8 cellular contexts compared by ENCODE assay signal in the genomic region with DNA sequence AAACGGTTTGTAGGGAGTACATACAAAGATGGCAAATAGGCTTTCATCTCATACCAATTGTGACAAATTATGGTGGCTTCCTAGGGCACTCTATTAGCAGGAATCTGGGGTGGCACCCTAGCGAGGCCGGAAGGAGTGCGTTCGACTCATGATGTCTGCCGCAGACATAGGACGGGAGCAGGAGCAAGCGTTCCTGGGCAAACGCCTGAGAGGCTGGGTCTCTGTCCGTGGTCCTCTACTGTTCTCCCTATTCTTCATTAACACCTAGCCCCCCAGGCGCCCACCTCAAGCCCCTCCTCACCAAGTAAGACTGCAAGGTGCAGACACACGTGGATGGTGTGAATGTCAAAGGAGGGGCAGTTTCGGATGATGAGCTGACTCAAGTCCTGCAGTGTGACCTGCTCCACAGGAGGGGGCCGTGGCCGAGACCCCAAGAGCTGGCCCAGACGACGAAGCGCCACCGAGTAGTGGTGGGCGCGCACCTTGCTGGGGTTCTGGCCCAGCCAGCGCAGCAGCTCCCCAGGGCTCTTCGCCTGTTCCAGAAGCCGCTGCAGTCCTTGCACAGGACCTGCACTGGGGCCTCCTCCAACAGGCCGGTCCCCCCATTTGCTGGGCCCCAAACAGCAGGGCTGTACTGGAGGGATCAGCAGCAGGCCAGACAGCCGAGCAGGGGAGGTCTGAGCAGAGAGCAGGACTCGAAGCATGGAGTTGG. TPM values are rescaled to one million over a fixed set of nuclear protein-coding genes. Genes with fewer than 3 reads are reported as not detected.
A peak's percentile ranks its signal among the peaks of the same experiment; 100 is the strongest.
DNase-seq lines count a peak whose midpoint lies in the region; ATAC-seq, FAIRE-seq and TF ChIP-seq lines count a peak whose summit lies in the region.

No MANE protein-coding gene starts in this region.

- H2AFZ ChIP-seq in astrocyte (ENCODE audit: low read depth, low read length) (no peak overlapping the region), HepG2 (ENCODE audit: low read length) (no peak overlapping the region)

- H3K79me2 ChIP-seq in astrocyte (ENCODE audit: insufficient read depth, low read length): peaks cover 44% of the 10 kb centered on the region
- H3K79me2 ChIP-seq in HepG2 (ENCODE audit: insufficient read depth, low read length): peaks cover 33% of the 10 kb centered on the region

- no TSS peak for BruUV-seq in HepG2 (replicated peaks; lab: Mats Ljungman, UMichigan)

- intact Hi-C loops in HepG2 (cut with micrococcal nuclease; ENCODE audit: unreplicated experiment) (no loop called here), tibial artery (cut with DNase I; ENCODE audit: low total_unique reads) (no loop called here), aorta (cut with DNase I) (no loop called here)

- POLR2A ChIA-PET in HepG2 (lab: Yijun Ruan, JAX): interaction anchor here (5.4 kb wide), 1 partner anchor 17 kb away, joined by 60 read pairs; no protein-coding TSS in a partner anchor

- no peak for TF ChIP-seq EP300 in HepG2 (IDR thresholded peaks at IDR 0.05; ENCODE audit: low read depth in 2 of 2, low read length in 2 of 2)
- TF ChIP-seq EP300 in HepG2 (CRISPR knock-in tag; IDR thresholded peaks at IDR 0.05; ENCODE audit: borderline replicate concordance): no peak

- H3K36me3 Mint-ChIP-seq in activated T-cell treated with anti-CD3 and anti-CD28 coated beads, Interleukin-2, amount 50 U/mL, for 24 hours (ENCODE audit: low read depth): peaks cover 61% of the 10 kb centered on the region
- H3K36me3 Mint-ChIP-seq in astrocyte (ENCODE audit: low read depth, unreplicated experiment): peaks cover 9% of the 10 kb centered on the region

- H3K4me1 ChIP-seq in astrocyte (ENCODE audit: insufficient read depth, low read length) (peaks cover 34% of the 10 kb centered on the region), HepG2 (ENCODE audit: insufficient read depth, low read length) (peaks cover 33% of the 10 kb centered on the region), tibial artery (peaks cover 0 to 63% (median 45%) of the 10 kb centered on the region in 4 donors), aorta (ENCODE audit: control insufficient read depth in 1 of 2, insufficient read depth in 2 of 2, low read length in 2 of 2) (peaks cover 0 to 3% of the 10 kb centered on the region in 2 donors)

- H3K4me3 ChIP-seq in astrocyte (ENCODE audit: insufficient read depth, low read depth, low read length): peak overlapping the region; percentile 85
- peak overlapping the region; percentile 85 to 96 (median 88) for H3K4me3 ChIP-seq in HepG2 (replicated peaks in 1 of 3; ENCODE audit: insufficient read depth in 1 of 3, low read depth in 2 of 3, low read length in 3 of 3)
- H3K4me3 ChIP-seq in tibial artery: peak overlapping the region; percentile 89 to 95
- H3K4me3 ChIP-seq in aorta (ENCODE audit: low read length in 2 of 2): no peak overlapping the region

- H3K4me3 Mint-ChIP-seq in activated T-cell treated with anti-CD3 and anti-CD28 coated beads, Interleukin-2, amount 50 U/mL, for 24 hours: peak overlapping the region; percentile 85
- H3K4me3 Mint-ChIP-seq in astrocyte (ENCODE audit: unreplicated experiment): peak overlapping the region; percentile 96

- WGBS in HepG2 (ENCODE audit: low lambda C conversion rate): 83% methylated on average over 18 of the region's 27 CpGs
- 71 to 72% methylated on average over 24 to 27 of the region's 27 CpGs for WGBS in aorta, 2 donors

- H3K27me3 ChIP-seq in astrocyte (ENCODE audit: insufficient read depth, low read length) (no peaks in the 10 kb centered on the region), HepG2 (ENCODE audit: control insufficient read depth in 1 of 2, insufficient read depth in 2 of 2, low read length in 2 of 2) (no peaks in the 10 kb centered on the region; a peak in 1 of 5 replicates), tibial artery (no peaks in the 10 kb centered on the region), aorta (ENCODE audit: control insufficient read depth in 1 of 2, insufficient read depth in 2 of 2, low read length in 1 of 2) (no peaks in the 10 kb centered on the region)

- CTCF ChIA-PET in HepG2 (lab: Yijun Ruan, JAX; ENCODE audit: low intra/inter-chr PET ratio, low total read pairs): interaction anchor here (1.1 kb wide), 1 partner anchor 52 kb away, joined by 3 read pairs; no protein-coding TSS in a partner anchor

- H3K27me3 Mint-ChIP-seq in activated T-cell treated with anti-CD3 and anti-CD28 coated beads, Interleukin-2, amount 50 U/mL, for 24 hours: no peaks in the 10 kb centered on the region
- no peaks in the 10 kb centered on the region for H3K27me3 Mint-ChIP-seq in astrocyte (ENCODE audit: low read depth, unreplicated experiment)

- peaks cover 12% of the 10 kb centered on the region for H3K36me3 ChIP-seq in astrocyte (ENCODE audit: insufficient read depth, low read length)
- peaks cover 7 to 19% of the 10 kb centered on the region in 2 experiments for H3K36me3 ChIP-seq in HepG2 (replicated peaks in 1 of 2; ENCODE audit: control insufficient read depth in 1 of 2, insufficient read depth in 2 of 2, low read length in 2 of 2)
- H3K36me3 ChIP-seq in tibial artery: peaks cover 8 to 34% (median 32%) of the 10 kb centered on the region in 3 donors
- no peaks in the 10 kb centered on the region for H3K36me3 ChIP-seq in aorta (ENCODE audit: control insufficient read depth in 1 of 2, insufficient read depth in 2 of 2, low read length in 1 of 2)

- ATAC-seq in HepG2 (no peak), aorta (ENCODE audit: low FRiP score) (no peak)

- no peak for FAIRE-seq in astrocyte (lab: Jason Lieb, UNC)
- no peak for FAIRE-seq in HepG2 (lab: Jason Lieb, UNC)

- TF ChIP-seq RAD21 in HepG2 (CRISPR knock-in tag; IDR thresholded peaks at IDR 0.05): no peak

- peak overlapping the region; percentile 88 for H3K27ac Mint-ChIP-seq in activated T-cell treated with anti-CD3 and anti-CD28 coated beads, Interleukin-2, amount 50 U/mL, for 24 hours
- peak overlapping the region; percentile 77 for H3K27ac Mint-ChIP-seq in astrocyte (ENCODE audit: unreplicated experiment)

- H3K4me2 ChIP-seq in astrocyte (ENCODE audit: low read length) (peak overlapping the region; percentile 87), HepG2 (ENCODE audit: low read depth, low read length) (peak overlapping the region; percentile 99)

- in situ Hi-C loops in HepG2 (cut with HindIII; ENCODE audit: extremely low pct_ligation_motif_present, low pct_unique_long_range_greater_than_20kb): no loop called here

- DNase-seq in activated T-cell treated with anti-CD3 and anti-CD28 coated beads, Interleukin-2, amount 50 U/mL, for 24 hours: no peak
- no peak for DNase-seq in activated T-cell treated with anti-CD3 and anti-CD28 coated beads, Interleukin-2, amount 50 U/mL, for 1 hour
- DNase-seq in astrocyte (ENCODE audit: low read depth) (no peak), HepG2 (ENCODE audit: low spot score) (no peak), tibial artery (peak in 1 of 2 donors; percentile 64), RKO (ENCODE audit: low spot score) (no peak), aorta (no peak), COLO829 (ENCODE audit: low spot score) (no peak)

- H3K9ac ChIP-seq in astrocyte (ENCODE audit: low read length) (peak overlapping the region; percentile 95), HepG2 (ENCODE audit: insufficient read depth, low read depth, low read length) (peak overlapping the region; percentile 100)

- H3K9me3 ChIP-seq in astrocyte (ENCODE audit: insufficient read depth, low read depth, low read length) (no peaks in the 10 kb centered on the region), HepG2 (ENCODE audit: low read length) (no peaks in the 10 kb centered on the region), tibial artery (no peaks in the 10 kb centered on the region), aorta (ENCODE audit: control insufficient read depth, low read length) (no peaks in the 10 kb centered on the region)

- TF ChIP-seq CTCF in astrocyte (IDR thresholded peaks at IDR 0.05; ENCODE audit: insufficient read depth, low read depth, low read length) (no peak), HepG2 (CRISPR knock-in tag; IDR thresholded peaks at IDR 0.05) (no peak), tibial artery (IDR thresholded peaks at IDR 0.05) (no peak)

- peaks cover 38% of the 10 kb centered on the region for H3K4me1 Mint-ChIP-seq in activated T-cell treated with anti-CD3 and anti-CD28 coated beads, Interleukin-2, amount 50 U/mL, for 24 hours (ENCODE audit: low read depth)
- peaks cover 20% of the 10 kb centered on the region for H3K4me1 Mint-ChIP-seq in astrocyte (ENCODE audit: low read depth, unreplicated experiment)

- TF ChIP-seq POLR2A in HepG2 (IDR thresholded peaks at IDR 0.05; ENCODE audit: insufficient read depth in 1 of 2, low read depth in 2 of 2, low read length in 2 of 2): no peak

- H4K20me1 ChIP-seq in astrocyte (ENCODE audit: insufficient read depth, low read length) (peaks cover 52% of the 10 kb centered on the region), HepG2 (ENCODE audit: insufficient read depth, low read length) (no peaks in the 10 kb centered on the region)

- H3K27ac ChIP-seq in astrocyte (ENCODE audit: low read depth, low read length): peak overlapping the region; percentile 89
- H3K27ac ChIP-seq in HepG2 (ENCODE audit: extremely low read length, insufficient read depth, low read length): peak overlapping the region; percentile 85
- H3K27ac ChIP-seq in tibial artery: peak overlapping the region; percentile 98 to 99
- H3K27ac ChIP-seq in aorta (ENCODE audit: low read depth in 1 of 2, low read length in 2 of 2): no peak overlapping the region

- H3K9me3 Mint-ChIP-seq in activated T-cell treated with anti-CD3 and anti-CD28 coated beads, Interleukin-2, amount 50 U/mL, for 24 hours: no peaks in the 10 kb centered on the region
- no peaks in the 10 kb centered on the region for H3K9me3 Mint-ChIP-seq in astrocyte (ENCODE audit: unreplicated experiment)

RNA-seq across cellular contexts. Expression of a gene that starts 1.3 kb away (rescaled TPM):
- total RNA-seq in astrocyte (56.1 and 61.6 TPM in 2 replicates), HepG2 (2016; rRNA removed; fragmentation: Illumina TruSeq; extraction: Trizol) (33.0 and 52.9 TPM in 2 replicates), aorta (10 to 100 TPM; 45.6 to 56.6 TPM)
- total RNA-seq in HepG2 (2016; cell fraction: cytosol; rRNA removed; fragmentation: Illumina TruSeq; extraction: Trizol; ENCODE audit: low read depth): 29.1 and 30.5 TPM in 2 replicates
- total RNA-seq in HepG2 (2016; cell fraction: insoluble cytoplasmic fraction; rRNA removed; fragmentation: Illumina TruSeq; extraction: Trizol): 32.4 and 60.3 TPM in 2 replicates
- 41.0 and 43.4 TPM in 2 replicates for total RNA-seq in HepG2 (2016; cell fraction: membrane; rRNA removed; fragmentation: Illumina TruSeq; extraction: Trizol)
- total RNA-seq in HepG2 (2016; cell fraction: nucleus; rRNA removed; fragmentation: Illumina TruSeq; extraction: Trizol): 51.3 and 66.2 TPM in 2 replicates
- polyA plus RNA-seq in HepG2 (2011; rRNA removed) (55.7 and 69.5 TPM in 2 replicates), aorta (100 to 1,000 TPM in 1 of 2 donors, 10 to 100 TPM in 1; 58.4 to 216 TPM)
- polyA plus RNA-seq in HepG2 (2011; cell fraction: cytosol; rRNA removed): 26.4 and 50.0 TPM in 2 replicates
- polyA plus RNA-seq in HepG2 (2011; cell fraction: nucleus; rRNA removed): 502 and 643 TPM in 2 replicates
- polyA plus RNA-seq in HepG2 (2012): 25.5 and 34.3 TPM in 2 replicates
- polyA plus RNA-seq in HepG2 (2016; cell fraction: cytosol; fragmentation: Illumina TruSeq; extraction: Trizol; ENCODE audit: low read depth): 23.6 and 24.6 TPM in 2 replicates
- polyA plus RNA-seq in HepG2 (2016; cell fraction: insoluble cytoplasmic fraction; fragmentation: Illumina TruSeq; extraction: Trizol; ENCODE audit: low read depth): 29.6 and 34.7 TPM in 2 replicates
- polyA plus RNA-seq in HepG2 (2016; cell fraction: membrane; fragmentation: Illumina TruSeq; extraction: Trizol; ENCODE audit: low read depth): 31.2 and 34.1 TPM in 2 replicates
- 122 and 126 TPM in 2 replicates for polyA plus RNA-seq in HepG2 (2016; cell fraction: nucleus; fragmentation: Illumina TruSeq; extraction: Trizol; ENCODE audit: insufficient read depth, low read depth)
- 72.5 and 75.7 TPM in 2 replicates for polyA minus RNA-seq in HepG2 (2011; rRNA and poly(A)+ RNA removed; ENCODE audit: low replicate concordance)
- 14.0 and 16.2 TPM in 2 replicates for polyA minus RNA-seq in HepG2 (2011; cell fraction: cytosol; rRNA and poly(A)+ RNA removed)
- 80.8 and 95.9 TPM in 2 replicates for polyA minus RNA-seq in HepG2 (2011; cell fraction: nucleus; rRNA and poly(A)+ RNA removed)

RNA-seq across cellular contexts. Expression of a gene that starts 3.9 kb away (rescaled TPM):
- total RNA-seq in astrocyte (42.9 and 44.9 TPM in 2 replicates), HepG2 (2016; rRNA removed; fragmentation: Illumina TruSeq; extraction: Trizol) (31.8 and 51.6 TPM in 2 replicates), aorta (10 to 100 TPM; 32.7 to 33.9 TPM)
- 65.7 and 75.8 TPM in 2 replicates for total RNA-seq in HepG2 (2016; cell fraction: cytosol; rRNA removed; fragmentation: Illumina TruSeq; extraction: Trizol; ENCODE audit: low read depth)
- 32.2 and 52.0 TPM in 2 replicates for total RNA-seq in HepG2 (2016; cell fraction: insoluble cytoplasmic fraction; rRNA removed; fragmentation: Illumina TruSeq; extraction: Trizol)
- 89.1 and 106 TPM in 2 replicates for total RNA-seq in HepG2 (2016; cell fraction: membrane; rRNA removed; fragmentation: Illumina TruSeq; extraction: Trizol)
- 25.0 and 26.7 TPM in 2 replicates for total RNA-seq in HepG2 (2016; cell fraction: nucleus; rRNA removed; fragmentation: Illumina TruSeq; extraction: Trizol)
- polyA plus RNA-seq in HepG2 (2011; rRNA removed) (44.8 and 47.8 TPM in 2 replicates), aorta (10 to 100 TPM; 19.0 to 72.4 TPM)
- polyA plus RNA-seq in HepG2 (2011; cell fraction: cytosol; rRNA removed): 27.8 and 54.6 TPM in 2 replicates
- polyA plus RNA-seq in HepG2 (2011; cell fraction: nucleus; rRNA removed): 66.5 and 75.5 TPM in 2 replicates
- polyA plus RNA-seq in HepG2 (2012): 33.8 and 40.3 TPM in 2 replicates
- polyA plus RNA-seq in HepG2 (2016; cell fraction: cytosol; fragmentation: Illumina TruSeq; extraction: Trizol; ENCODE audit: low read depth): 123 and 138 TPM in 2 replicates
- 51.6 and 55.5 TPM in 2 replicates for polyA plus RNA-seq in HepG2 (2016; cell fraction: insoluble cytoplasmic fraction; fragmentation: Illumina TruSeq; extraction: Trizol; ENCODE audit: low read depth)
- polyA plus RNA-seq in HepG2 (2016; cell fraction: membrane; fragmentation: Illumina TruSeq; extraction: Trizol; ENCODE audit: low read depth): 146 and 154 TPM in 2 replicates
- 85.5 and 89.1 TPM in 2 replicates for polyA plus RNA-seq in HepG2 (2016; cell fraction: nucleus; fragmentation: Illumina TruSeq; extraction: Trizol; ENCODE audit: insufficient read depth, low read depth)
- polyA minus RNA-seq in HepG2 (2011; rRNA and poly(A)+ RNA removed; ENCODE audit: low replicate concordance): 5.6 and 25.8 TPM in 2 replicates
- 22.8 and 25.2 TPM in 2 replicates for polyA minus RNA-seq in HepG2 (2011; cell fraction: cytosol; rRNA and poly(A)+ RNA removed)
- polyA minus RNA-seq in HepG2 (2011; cell fraction: nucleus; rRNA and poly(A)+ RNA removed): 5.6 and 6.3 TPM in 2 replicates

RNA-seq across cellular contexts. Expression of a gene that starts 6.9 kb away (rescaled TPM):
- total RNA-seq in astrocyte (123 and 156 TPM in 2 replicates), HepG2 (2016; rRNA removed; fragmentation: Illumina TruSeq; extraction: Trizol) (24.9 and 31.3 TPM in 2 replicates), aorta (100 to 1,000 TPM in 1 of 2 donors, 10 to 100 TPM in 1; 60.6 to 115 TPM)
- 26.6 and 28.2 TPM in 2 replicates for total RNA-seq in HepG2 (2016; cell fraction: cytosol; rRNA removed; fragmentation: Illumina TruSeq; extraction: Trizol; ENCODE audit: low read depth)
- total RNA-seq in HepG2 (2016; cell fraction: insoluble cytoplasmic fraction; rRNA removed; fragmentation: Illumina TruSeq; extraction: Trizol): 24.2 and 30.5 TPM in 2 replicates
- 34.8 and 39.9 TPM in 2 replicates for total RNA-seq in HepG2 (2016; cell fraction: membrane; rRNA removed; fragmentation: Illumina TruSeq; extraction: Trizol)
- 26.5 and 31.8 TPM in 2 replicates for total RNA-seq in HepG2 (2016; cell fraction: nucleus; rRNA removed; fragmentation: Illumina TruSeq; extraction: Trizol)
- polyA plus RNA-seq in HepG2 (2011; rRNA removed) (61.4 and 62.0 TPM in 2 replicates), aorta (100 to 1,000 TPM in 1 of 2 donors, 10 to 100 TPM in 1; 21.5 to 105 TPM)
- 54.9 and 70.5 TPM in 2 replicates for polyA plus RNA-seq in HepG2 (2011; cell fraction: cytosol; rRNA removed)
- polyA plus RNA-seq in HepG2 (2011; cell fraction: nucleus; rRNA removed): 255 and 313 TPM in 2 replicates
- polyA plus RNA-seq in HepG2 (2012): 46.4 and 66.8 TPM in 2 replicates
- polyA plus RNA-seq in HepG2 (2016; cell fraction: cytosol; fragmentation: Illumina TruSeq; extraction: Trizol; ENCODE audit: low read depth): 23.3 and 25.2 TPM in 2 replicates
- 36.6 and 44.9 TPM in 2 replicates for polyA plus RNA-seq in HepG2 (2016; cell fraction: insoluble cytoplasmic fraction; fragmentation: Illumina TruSeq; extraction: Trizol; ENCODE audit: low read depth)
- polyA plus RNA-seq in HepG2 (2016; cell fraction: membrane; fragmentation: Illumina TruSeq; extraction: Trizol; ENCODE audit: low read depth): 48.3 and 57.9 TPM in 2 replicates
- 94.3 and 94.4 TPM in 2 replicates for polyA plus RNA-seq in HepG2 (2016; cell fraction: nucleus; fragmentation: Illumina TruSeq; extraction: Trizol; ENCODE audit: insufficient read depth, low read depth)
- 70.7 and 91.8 TPM in 2 replicates for polyA minus RNA-seq in HepG2 (2011; rRNA and poly(A)+ RNA removed; ENCODE audit: low replicate concordance)
- polyA minus RNA-seq in HepG2 (2011; cell fraction: cytosol; rRNA and poly(A)+ RNA removed): 43.3 and 46.7 TPM in 2 replicates
- polyA minus RNA-seq in HepG2 (2011; cell fraction: nucleus; rRNA and poly(A)+ RNA removed): 71.4 and 81.1 TPM in 2 replicates

RNA-seq across cellular contexts. Expression of a gene that starts 20.0 kb away (rescaled TPM):
- total RNA-seq in astrocyte: 302 and 351 TPM in 2 replicates
- 47.4 and 73.4 TPM in 2 replicates for total RNA-seq in HepG2 (2016; rRNA removed; fragmentation: Illumina TruSeq; extraction: Trizol)
- total RNA-seq in HepG2 (2016; cell fraction: cytosol; rRNA removed; fragmentation: Illumina TruSeq; extraction: Trizol; ENCODE audit: low read depth): 8.6 and 14.7 TPM in 2 replicates
- 34.8 and 77.4 TPM in 2 replicates for total RNA-seq in HepG2 (2016; cell fraction: insoluble cytoplasmic fraction; rRNA removed; fragmentation: Illumina TruSeq; extraction: Trizol)
- total RNA-seq in HepG2 (2016; cell fraction: membrane; rRNA removed; fragmentation: Illumina TruSeq; extraction: Trizol): 26.6 and 30.8 TPM in 2 replicates
- total RNA-seq in HepG2 (2016; cell fraction: nucleus; rRNA removed; fragmentation: Illumina TruSeq; extraction: Trizol): 63.4 and 65.4 TPM in 2 replicates
- polyA plus RNA-seq in HepG2 (2011; rRNA removed): 46.0 and 51.9 TPM in 2 replicates
- 27.2 and 39.8 TPM in 2 replicates for polyA plus RNA-seq in HepG2 (2011; cell fraction: cytosol; rRNA removed)
- polyA plus RNA-seq in HepG2 (2011; cell fraction: nucleus; rRNA removed): 152 and 184 TPM in 2 replicates
- polyA plus RNA-seq in HepG2 (2012): 43.5 and 58.1 TPM in 2 replicates
- polyA plus RNA-seq in HepG2 (2016; cell fraction: cytosol; fragmentation: Illumina TruSeq; extraction: Trizol; ENCODE audit: low read depth): 13.4 and 18.9 TPM in 2 replicates
- polyA plus RNA-seq in HepG2 (2016; cell fraction: insoluble cytoplasmic fraction; fragmentation: Illumina TruSeq; extraction: Trizol; ENCODE audit: low read depth): 43.1 and 59.0 TPM in 2 replicates
- 34.8 and 39.1 TPM in 2 replicates for polyA plus RNA-seq in HepG2 (2016; cell fraction: membrane; fragmentation: Illumina TruSeq; extraction: Trizol; ENCODE audit: low read depth)
- 204 and 209 TPM in 2 replicates for polyA plus RNA-seq in HepG2 (2016; cell fraction: nucleus; fragmentation: Illumina TruSeq; extraction: Trizol; ENCODE audit: insufficient read depth, low read depth)
- 135 and 192 TPM in 2 replicates for polyA minus RNA-seq in HepG2 (2011; rRNA and poly(A)+ RNA removed; ENCODE audit: low replicate concordance)
- polyA minus RNA-seq in HepG2 (2011; cell fraction: cytosol; rRNA and poly(A)+ RNA removed): 36.1 and 36.4 TPM in 2 replicates
- polyA minus RNA-seq in HepG2 (2011; cell fraction: nucleus; rRNA and poly(A)+ RNA removed): 37.8 and 40.6 TPM in 2 replicates
- total RNA-seq in aorta: 100 to 1,000 TPM; 118 to 128 TPM
- 100 to 1,000 TPM in 1 of 2 donors, 10 to 100 TPM in 1; 37.1 to 215 TPM for polyA plus RNA-seq in aorta

RNA-seq across cellular contexts. Expression of a gene that starts 21.7 kb away (rescaled TPM):
- total RNA-seq in astrocyte: 47.9 and 55.1 TPM in 2 replicates
- 21.3 and 22.6 TPM in 2 replicates for total RNA-seq in HepG2 (2016; rRNA removed; fragmentation: Illumina TruSeq; extraction: Trizol)
- 12.6 and 13.7 TPM in 2 replicates for total RNA-seq in HepG2 (2016; cell fraction: cytosol; rRNA removed; fragmentation: Illumina TruSeq; extraction: Trizol; ENCODE audit: low read depth)
- 20.7 and 24.2 TPM in 2 replicates for total RNA-seq in HepG2 (2016; cell fraction: insoluble cytoplasmic fraction; rRNA removed; fragmentation: Illumina TruSeq; extraction: Trizol)
- total RNA-seq in HepG2 (2016; cell fraction: membrane; rRNA removed; fragmentation: Illumina TruSeq; extraction: Trizol): 11.2 and 14.0 TPM in 2 replicates
- 11.2 and 11.8 TPM in 2 replicates for total RNA-seq in HepG2 (2016; cell fraction: nucleus; rRNA removed; fragmentation: Illumina TruSeq; extraction: Trizol)
- polyA plus RNA-seq in HepG2 (2011; rRNA removed): 16.4 and 17.3 TPM in 2 replicates
- polyA plus RNA-seq in HepG2 (2011; cell fraction: cytosol; rRNA removed): 19.6 and 22.3 TPM in 2 replicates
- 13.9 TPM in 2 replicates for polyA plus RNA-seq in HepG2 (2011; cell fraction: nucleus; rRNA removed)
- polyA plus RNA-seq in HepG2 (2012): 12.1 and 12.5 TPM in 2 replicates
- 8.2 and 9.4 TPM in 2 replicates for polyA plus RNA-seq in HepG2 (2016; cell fraction: cytosol; fragmentation: Illumina TruSeq; extraction: Trizol; ENCODE audit: low read depth)
- 24.7 and 27.5 TPM in 2 replicates for polyA plus RNA-seq in HepG2 (2016; cell fraction: insoluble cytoplasmic fraction; fragmentation: Illumina TruSeq; extraction: Trizol; ENCODE audit: low read depth)
- polyA plus RNA-seq in HepG2 (2016; cell fraction: membrane; fragmentation: Illumina TruSeq; extraction: Trizol; ENCODE audit: low read depth): 9.4 and 11.3 TPM in 2 replicates
- polyA plus RNA-seq in HepG2 (2016; cell fraction: nucleus; fragmentation: Illumina TruSeq; extraction: Trizol; ENCODE audit: insufficient read depth, low read depth): 18.0 and 20.6 TPM in 2 replicates
- 36.0 and 75.6 TPM in 2 replicates for polyA minus RNA-seq in HepG2 (2011; rRNA and poly(A)+ RNA removed; ENCODE audit: low replicate concordance)
- polyA minus RNA-seq in HepG2 (2011; cell fraction: cytosol; rRNA and poly(A)+ RNA removed): 8.6 and 12.4 TPM in 2 replicates
- 7.0 and 11.7 TPM in 2 replicates for polyA minus RNA-seq in HepG2 (2011; cell fraction: nucleus; rRNA and poly(A)+ RNA removed)
- 1 to 10 TPM; 4.1 to 6.6 TPM for total RNA-seq in aorta
- polyA plus RNA-seq in aorta: 1 to 10 TPM; 6.0 to 8.9 TPM

Comparison
In these comparisons a context has a peak if more than half of its experiments do, and no peak if none do; other contexts are left out.
1. H3K27ac ChIP-seq: peak in astrocyte (single experiment), HepG2 (single experiment) and tibial artery (2 of 2); none in aorta (0 of 2).
2. H3K4me3 ChIP-seq: peak in astrocyte (single experiment), HepG2 (3 of 3) and tibial artery (2 of 2); none in aorta (0 of 2).